8 cellular contexts compared by ENCODE assay signal in genomic region chr1:146710838-146711521, GRCh38.
DNase-seq lines count a peak whose midpoint lies in the region; ATAC-seq and TF ChIP-seq lines count a peak whose summit lies in the region.
"Not testable (repeated sequence)": the region's sequence is repeated elsewhere in the genome, so short reads cannot be mapped to it uniquely, and the experiment has no call there.

No MANE protein-coding gene starts in this region.

- H2BK12ac ChIP-seq in H9 (ENCODE audit: insufficient read length, low read depth, low read length): not testable (repeated sequence)

- H3T11ph ChIP-seq in H9 (ENCODE audit: low read length): not testable (repeated sequence)

- H3K79me1 ChIP-seq in H9 (ENCODE audit: insufficient read depth, low read depth, low read length, poor library complexity, severe bottlenecking): not testable (repeated sequence)

- H2BK15ac ChIP-seq in H9 (ENCODE audit: low read depth, low read length): not testable (repeated sequence)

- H3K4me1 ChIP-seq in CD4-positive, CD25-positive, alpha-beta regulatory T cell (ENCODE audit: control insufficient read depth, insufficient read depth, low read length, poor library complexity, severe bottlenecking); H9 (ENCODE audit: insufficient read depth, low read length): not testable (repeated sequence)

- peak; percentile 60; the same call in 2 of the 3 replicates for TF ChIP-seq CTCF in H9 (conservative IDR thresholded peaks at IDR 0.05)

- no CpG with 5 or more reads among the region's 5 CpGs for WGBS in H9 (ENCODE audit: extremely low coverage, insufficient read length, low lambda C conversion rate)

- DNase-seq in CD4-positive, CD25-positive, alpha-beta regulatory T cell: peak in 2 of 3 donors; percentile 22 to 35
- not testable (repeated sequence) for DNase-seq in H9; effector memory CD8-positive, alpha-beta T cell
- DNase-seq in NCI-H146 treated with DMSO at 0.1 percent for 48 hours (lab: John Stamatoyannopoulos, UW; ENCODE audit: unreplicated experiment) (peak; percentile 21), NOMO-1 treated with dmso at 0.1 percent for 144 hours (lab: John Stamatoyannopoulos, UW; ENCODE audit: unreplicated experiment) (peak; percentile 2), kidney glomerular epithelial cell (lab: John Stamatoyannopoulos, UW) (peak; percentile 46), renal cortical epithelial cell (ENCODE audit: low read depth) (peak; percentile 49)
- DNase-seq in activated CD4-positive, alpha-beta T cell treated with anti-CD3 and anti-CD28 coated beads for 48 hours: peak; percentile 2

- H3K27me3 Mint-ChIP-seq in CD4-positive, CD25-positive, alpha-beta regulatory T cell; H9 (ENCODE audit: low read depth); effector memory CD8-positive, alpha-beta T cell: not testable (repeated sequence)

- H2AFZ ChIP-seq in H9 (ENCODE audit: low read length): not testable (repeated sequence)

- H4K20me1 ChIP-seq in H9 (ENCODE audit: control insufficient read depth, insufficient read depth, insufficient read length): not testable (repeated sequence)

- H3K4ac ChIP-seq in H9 (ENCODE audit: low read depth, low read length): not testable (repeated sequence)

- H3K36me3 ChIP-seq in CD4-positive, CD25-positive, alpha-beta regulatory T cell (ENCODE audit: control insufficient read depth, insufficient read depth, low read length): not testable (repeated sequence)

- not testable (repeated sequence) for H3K4me3 ChIP-seq in CD4-positive, CD25-positive, alpha-beta regulatory T cell (ENCODE audit: low read depth, low read length)

- not testable (repeated sequence) for H3K4me1 Mint-ChIP-seq in CD4-positive, CD25-positive, alpha-beta regulatory T cell; H9; effector memory CD8-positive, alpha-beta T cell (ENCODE audit: low read depth in 2 of 2)

- H3K9ac ChIP-seq in H9 (ENCODE audit: extremely low read depth, insufficient read length, low read length): not testable (repeated sequence)

- H3K27ac ChIP-seq in CD4-positive, CD25-positive, alpha-beta regulatory T cell (ENCODE audit: insufficient read depth, low read length, poor library complexity, severe bottlenecking); H9 (ENCODE audit: insufficient read length, low read depth, low read length): not testable (repeated sequence)

- not testable (repeated sequence) for H3K36me3 Mint-ChIP-seq in CD4-positive, CD25-positive, alpha-beta regulatory T cell; H9 (ENCODE audit: insufficient read depth in 1 of 3, low read depth in 3 of 3); effector memory CD8-positive, alpha-beta T cell (ENCODE audit: insufficient read depth)

- not testable (repeated sequence) for ATAC-seq in CD4-positive, CD25-positive, alpha-beta regulatory T cell (ENCODE audit: low read depth in 2 of 2)
- ATAC-seq in effector memory CD8-positive, alpha-beta T cell (replicated peaks): peak; percentile 22

- not testable (repeated sequence) for H3K14ac ChIP-seq in H9 (ENCODE audit: insufficient read depth, low read length)

- not testable (repeated sequence) for H3K9me3 Mint-ChIP-seq in CD4-positive, CD25-positive, alpha-beta regulatory T cell; H9; effector memory CD8-positive, alpha-beta T cell

- not testable (repeated sequence) for H4K5ac ChIP-seq in H9 (ENCODE audit: insufficient read length, low read depth, low read length)

- not testable (repeated sequence) for H4K8ac ChIP-seq in H9 (replicated peaks; ENCODE audit: insufficient read length, low read depth, low read length)

- not testable (repeated sequence) for H4K91ac ChIP-seq in H9 (ENCODE audit: insufficient read length, low read depth, low read length)

- H3K27ac Mint-ChIP-seq in CD4-positive, CD25-positive, alpha-beta regulatory T cell; H9; effector memory CD8-positive, alpha-beta T cell: not testable (repeated sequence)

- not testable (repeated sequence) for H3K56ac ChIP-seq in H9 (ENCODE audit: insufficient read length, low read depth, low read length)

- H3K18ac ChIP-seq in H9 (ENCODE audit: insufficient read length, low read depth, low read length): not testable (repeated sequence)

- H3K4me3 Mint-ChIP-seq in CD4-positive, CD25-positive, alpha-beta regulatory T cell; H9; effector memory CD8-positive, alpha-beta T cell: not testable (repeated sequence)

- H3K4me2 ChIP-seq in H9 (ENCODE audit: insufficient read depth, insufficient read length, low read length): not testable (repeated sequence)

- not testable (repeated sequence) for H3K23me2 ChIP-seq in H9 (ENCODE audit: insufficient read length, low read depth, low read length, poor library complexity, severe bottlenecking)

- H2BK5ac ChIP-seq in H9 (ENCODE audit: insufficient read length, low read length): not testable (repeated sequence)

- not testable (repeated sequence) for H3K9me3 ChIP-seq in CD4-positive, CD25-positive, alpha-beta regulatory T cell (ENCODE audit: control insufficient read depth in 2 of 2, low read length in 2 of 2); H9 (ENCODE audit: control insufficient read depth, low read depth, low read length)

- not testable (repeated sequence) for H3K79me2 ChIP-seq in H9 (ENCODE audit: insufficient read depth, low read length)

- H2BK20ac ChIP-seq in H9 (ENCODE audit: low read depth, low read length, poor library complexity, severe bottlenecking): not testable (repeated sequence)

- not testable (repeated sequence) for H2BK120ac ChIP-seq in H9 (ENCODE audit: low read depth, low read length, poor library complexity, severe bottlenecking)

- H3K23ac ChIP-seq in H9 (ENCODE audit: insufficient read length, low read depth, low read length): not testable (repeated sequence)

- not testable (repeated sequence) for H2AK5ac ChIP-seq in H9 (ENCODE audit: insufficient read length, low read length)

- not testable (repeated sequence) for H3K27me3 ChIP-seq in CD4-positive, CD25-positive, alpha-beta regulatory T cell (ENCODE audit: control insufficient read depth, insufficient read depth, low read length); H9 (ENCODE audit: insufficient read depth, low read length)
